ENCODE assay signal across 25 cellular contexts in the genomic region with DNA sequence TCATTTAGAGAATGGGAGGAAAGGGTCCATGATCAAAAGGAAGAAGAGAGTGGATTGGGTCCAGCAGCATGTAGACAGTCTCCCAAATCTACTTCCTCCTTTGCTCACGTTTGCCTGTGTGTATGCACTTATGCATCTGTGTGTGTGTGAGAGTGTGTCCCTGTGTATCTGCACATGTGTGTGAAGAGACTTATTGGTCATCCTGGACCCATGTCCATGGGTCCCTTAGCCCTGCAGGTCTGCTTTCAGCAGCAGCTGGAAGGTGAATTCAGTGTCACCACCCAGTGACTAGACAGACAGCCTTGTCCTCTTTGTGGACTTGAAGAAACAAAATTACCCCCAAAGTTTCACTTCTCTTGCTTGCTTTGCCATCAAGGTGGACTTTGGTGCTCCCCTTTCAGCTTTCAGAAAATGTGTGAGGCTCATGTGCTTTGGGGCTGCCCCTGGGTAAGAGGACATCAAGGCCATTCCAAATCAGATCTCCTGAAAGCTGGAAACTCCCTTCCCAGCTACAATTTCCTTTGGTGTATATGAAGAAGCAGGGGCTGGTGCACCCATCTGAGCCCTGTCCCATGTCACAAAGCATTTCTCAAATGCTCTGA.
A peak's percentile ranks its signal among the peaks of the same experiment; 100 is the strongest.
DNase-seq lines count a peak whose midpoint lies in the region; ATAC-seq, FAIRE-seq and TF ChIP-seq lines count a peak whose summit lies in the region.
"Had no signal": no experiment of that assay in that cellular context is flagged by ENCODE, and none has a peak within 500 bp of the region (broad histone marks: within the 10 kb centered on the region; RNA-seq: fewer than 3 reads in every experiment).

No MANE protein-coding gene starts in this region.

- H3K36me3 ChIP-seq in CD4-positive, alpha-beta memory T cell (ENCODE audit: insufficient read depth, low read length), result no peaks in the 10 kb centered on the region
- H3K36me3 ChIP-seq in bronchial epithelial cell (ENCODE audit: control insufficient read depth, insufficient read depth, low read length), result no peaks in the 10 kb centered on the region
- H3K36me3 ChIP-seq: Peyer's patch, SJCRH30, tibial artery had no signal

- H3K27ac ChIP-seq in CD4-positive, alpha-beta memory T cell (ENCODE audit: low read depth, low read length), result no peak overlapping the region
- H3K27ac ChIP-seq: 22Rv1, dorsolateral prefrontal cortex, Peyer's patch, SJCRH30, tibial artery, VCaP had no signal

- POLR2A ChIA-PET in CD4-positive, alpha-beta memory T cell (lab: Charles Lee; ENCODE audit: partially characterized antibody), result interaction anchor here (0.9 to 6.8 kb wide), 8 partner anchors 9 to 1059 kb away, joined by 3 to 85 read pairs (median 7); no protein-coding TSS in a partner anchor
- POLR2A ChIA-PET in T-cell (lab: Charles Lee), result interaction anchor here in 1 of 2 donors (0.6 kb wide), 1 partner anchor 22 kb away, joined by 3 read pairs; no protein-coding TSS in a partner anchor

- intact Hi-C loops in CD4-positive, alpha-beta memory T cell (cut with micrococcal nuclease), result no loop called here

- TF ChIP-seq CTCF in bronchial epithelial cell (IDR thresholded peaks at IDR 0.05; ENCODE audit: insufficient read depth, low read length, severe bottlenecking) (no peak), foreskin fibroblast (IDR thresholded peaks at IDR 0.05; ENCODE audit: low read depth, low read length) (no peak)

- FAIRE-seq in bronchial epithelial cell (lab: Jason Lieb, UNC), result peak; percentile 80
- FAIRE-seq: H54 had no signal

- H3K4me1 Mint-ChIP-seq in T-helper 1 cell treated with Interleukin-12 subunit alpha and Interleukin-12 subunit beta and Interleukin-4 antibody, amounts not matched to agents 30 μg/mL and 1 μg/mL, for 36 hours (ENCODE audit: low read depth), result peaks cover 81% of the 10 kb centered on the region
- peaks cover 71 to 98% (median 83%) of the 10 kb centered on the region in 4 donors for H3K4me1 Mint-ChIP-seq in CD4-positive, alpha-beta memory T cell
- peaks cover 96 to 100% (median 98%) of the 10 kb centered on the region in 3 donors for H3K4me1 Mint-ChIP-seq in T-cell
- H3K4me1 Mint-ChIP-seq: memory B cell had no signal

- H3K27me3 Mint-ChIP-seq in T-helper 1 cell treated with Interleukin-12 subunit alpha and Interleukin-12 subunit beta and Interleukin-4 antibody, amounts not matched to agents 30 μg/mL and 1 μg/mL, for 36 hours (ENCODE audit: low read depth), result no peaks in the 10 kb centered on the region
- no peaks in the 10 kb centered on the region for H3K27me3 Mint-ChIP-seq in CD4-positive, alpha-beta memory T cell
- no peaks in the 10 kb centered on the region for H3K27me3 Mint-ChIP-seq in T-cell
- H3K27me3 Mint-ChIP-seq: memory B cell had no signal

- H3K27me3 ChIP-seq in CD4-positive, alpha-beta memory T cell (ENCODE audit: insufficient read depth, low read length), result no peaks in the 10 kb centered on the region
- H3K27me3 ChIP-seq in bronchial epithelial cell (ENCODE audit: control insufficient read depth, insufficient read depth, low read length), result peaks cover 2% of the 10 kb centered on the region
- H3K27me3 ChIP-seq: Peyer's patch, SJCRH30, tibial artery had no signal

- ATAC-seq in T-cell (replicated peaks in 1 of 4) (peak in 1 of 4 experiments; percentile 25), HG02973 (IDR thresholded peaks at IDR 0.05; ENCODE audit: unreplicated experiment) (no peak), GM18511 (IDR thresholded peaks at IDR 0.05; ENCODE audit: unreplicated experiment) (no peak)
- ATAC-seq: left colon had no signal

- CTCF ChIA-PET in CD4-positive, alpha-beta memory T cell (lab: Charles Lee; ENCODE audit: partially characterized antibody), result interaction anchor here (1.8 to 2.5 kb wide), 2 partner anchors 14 to 19 kb away, joined by 3 to 11 read pairs; no protein-coding TSS in a partner anchor
- CTCF ChIA-PET in T-cell (lab: Charles Lee), result interaction anchor here in 1 of 2 donors (0.6 kb wide), 1 partner anchor 624 kb away, joined by 3 read pairs; no protein-coding TSS in a partner anchor

- no peaks in the 10 kb centered on the region for H3K9me3 Mint-ChIP-seq in T-helper 1 cell treated with Interleukin-12 subunit alpha and Interleukin-12 subunit beta and Interleukin-4 antibody, amounts not matched to agents 30 μg/mL and 1 μg/mL, for 36 hours
- H3K9me3 Mint-ChIP-seq in CD4-positive, alpha-beta memory T cell, result no peaks in the 10 kb centered on the region
- no peaks in the 10 kb centered on the region for H3K9me3 Mint-ChIP-seq in T-cell

- H3K4me1 ChIP-seq in CD4-positive, alpha-beta memory T cell (ENCODE audit: insufficient read depth, low read length), result peaks cover 93% of the 10 kb centered on the region
- H3K4me1 ChIP-seq: Peyer's patch, SJCRH30, tibial artery had no signal

- no peak for DNase-seq in T-helper 1 cell
- DNase-seq in CD4-positive, alpha-beta memory T cell, result no peak
- DNase-seq in T-cell, result no peak
- DNase-seq in bronchial epithelial cell (ENCODE audit: low read depth), result no peak
- DNase-seq in foreskin fibroblast, result no peak
- DNase-seq: activated CD8-positive, alpha-beta memory T cell treated with anti-CD3 and anti-CD28 coated beads for 24 hours; activated effector memory CD4-positive, alpha-beta T cell treated with Interleukin-2 at 50 U/mL for 16 hours; anterior cingulate cortex; caudate nucleus; dorsolateral prefrontal cortex; left colon; NCI-H146; NCI-H524; Peyer's patch; SJCRH30; stimulated activated CD4-positive, alpha-beta T cell treated with anti-CD3 and anti-CD28 coated beads, Interleukin-2, amount 100 ng/mL, for 24 hours; tibial artery had no signal

- H3K4me3 Mint-ChIP-seq in T-helper 1 cell treated with Interleukin-12 subunit alpha and Interleukin-12 subunit beta and Interleukin-4 antibody, amounts not matched to agents 30 μg/mL and 1 μg/mL, for 36 hours, result peak overlapping the region; percentile 9
- peak overlapping the region in 7 of 8 donors; percentile 27 to 78 (median 68) for H3K4me3 Mint-ChIP-seq in CD4-positive, alpha-beta memory T cell
- H3K4me3 Mint-ChIP-seq in T-cell, result peak overlapping the region in 1 of 3 donors; percentile 84
- H3K4me3 Mint-ChIP-seq: memory B cell had no signal

- H3K9me3 ChIP-seq in CD4-positive, alpha-beta memory T cell (ENCODE audit: control insufficient read depth in 1 of 2, low read length in 2 of 2), result no peaks in the 10 kb centered on the region
- H3K9me3 ChIP-seq: Peyer's patch, SJCRH30, tibial artery had no signal

- H3K4me3 ChIP-seq in CD4-positive, alpha-beta memory T cell (ENCODE audit: low read length in 2 of 2), result no peak overlapping the region
- H3K4me3 ChIP-seq in bronchial epithelial cell (ENCODE audit: low read depth, low read length), result no peak overlapping the region
- no peak overlapping the region for H3K4me3 ChIP-seq in foreskin fibroblast (ENCODE audit: low read depth in 1 of 2, low read length in 2 of 2)
- H3K4me3 ChIP-seq: dorsolateral prefrontal cortex, Peyer's patch, SJCRH30, skin epidermis, tibial artery had no signal

- H3K27ac Mint-ChIP-seq in T-helper 1 cell treated with Interleukin-12 subunit alpha and Interleukin-12 subunit beta and Interleukin-4 antibody, amounts not matched to agents 30 μg/mL and 1 μg/mL, for 36 hours, result peak overlapping the region; percentile 64
- peak overlapping the region; percentile 59 to 96 (median 90) for H3K27ac Mint-ChIP-seq in CD4-positive, alpha-beta memory T cell
- H3K27ac Mint-ChIP-seq in T-cell, result peak overlapping the region; percentile 99 to 100
- H3K27ac Mint-ChIP-seq: memory B cell had no signal

- peaks cover 3% of the 10 kb centered on the region for H3K36me3 Mint-ChIP-seq in T-helper 1 cell treated with Interleukin-12 subunit alpha and Interleukin-12 subunit beta and Interleukin-4 antibody, amounts not matched to agents 30 μg/mL and 1 μg/mL, for 36 hours (ENCODE audit: low read depth)
- H3K36me3 Mint-ChIP-seq in CD4-positive, alpha-beta memory T cell, result no peaks in the 10 kb centered on the region
- no peaks in the 10 kb centered on the region for H3K36me3 Mint-ChIP-seq in T-cell
- H3K36me3 Mint-ChIP-seq: memory B cell had no signal
